23 cellular contexts compared by ENCODE assay signal in the genomic region with DNA sequence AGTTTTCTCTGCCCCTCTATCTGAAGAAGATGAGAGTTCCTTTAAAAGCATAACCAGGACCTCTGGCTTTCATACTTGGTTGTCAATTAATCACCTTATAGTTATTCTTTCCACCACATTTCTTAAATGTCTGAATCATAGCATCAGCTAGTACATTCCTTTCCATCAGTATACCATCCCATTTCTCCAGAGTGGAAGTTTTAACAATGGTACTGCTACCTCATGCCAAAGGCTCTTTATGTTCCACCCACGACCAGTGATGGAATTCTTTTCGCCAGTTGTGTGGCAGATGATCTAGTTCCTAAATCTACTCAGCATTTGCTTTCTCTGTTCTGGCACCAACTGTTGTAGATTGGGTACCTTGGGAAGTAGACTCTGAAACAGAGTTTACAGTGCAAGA.
DNase-seq lines count a peak whose midpoint lies in the region; ATAC-seq, FAIRE-seq and TF ChIP-seq lines count a peak whose summit lies in the region.
"Had no signal": no experiment of that assay in that cellular context is flagged by ENCODE, and none has a peak within 500 bp of the region (broad histone marks: within the 10 kb centered on the region; RNA-seq: fewer than 3 reads in every experiment).

No MANE protein-coding gene starts in this region.

- no peak overlapping the region for H3K27ac ChIP-seq in A549
- H3K27ac ChIP-seq: breast epithelium, HL-60, SK-N-MC, skin epidermis had no signal

- H3K4me3 Mint-ChIP-seq in activated T-cell treated with anti-CD3 and anti-CD28 coated beads, Interleukin-2, amount 50 U/mL, for 4 hours: no peak overlapping the region
- H3K4me3 Mint-ChIP-seq: activated CD4-positive, alpha-beta memory T cell treated with anti-CD3 and anti-CD28 coated beads, Interleukin-2, amount 10 ng/mL, durations not matched to agents 7 days and 5 days; neural crest cell had no signal

- 54% methylated on average over 2 of the region's 2 CpGs for WGBS in A549 (ENCODE audit: missing lambda C conversion rate)

- H3K36me3 Mint-ChIP-seq in activated T-cell treated with anti-CD3 and anti-CD28 coated beads, Interleukin-2, amount 50 U/mL, for 4 hours (ENCODE audit: insufficient read depth): no peaks in the 10 kb centered on the region

- TF ChIP-seq CTCF in A549 (IDR thresholded peaks at IDR 0.05): no peak

- DNase-seq in A549 (ENCODE audit: low read depth in 1 of 2, low spot score in 1 of 2) (no peak), HS-5 (ENCODE audit: low read depth) (peak; percentile 48), astrocyte of the hippocampus (ENCODE audit: low read depth, low spot score) (peak; percentile 65), iris pigment epithelial cell (ENCODE audit: low read depth) (peak; percentile 34), NCI-H187 (lab: John Stamatoyannopoulos, UW) (no peak), GM19238 (ENCODE audit: insufficient read length, low spot score) (no peak)
- DNase-seq in activated T-cell treated with anti-CD3 and anti-CD28 coated beads, Interleukin-2, amount 50 U/mL, for 4 hours: no peak
- DNase-seq: activated CD4-positive, alpha-beta memory T cell treated with anti-CD3 and anti-CD28 coated beads, Interleukin-2, amount 10 ng/mL, durations not matched to agents 7 days and 5 days; activated effector memory CD4-positive, alpha-beta T cell treated with anti-CD3 and anti-CD28 coated beads, Interleukin-2, amount 50 U/mL, for 16 hours; Caco-2; hypothalamus; left ventricle myocardium superior; MM.1S; NCI-H2081; stimulated activated naive CD8-positive, alpha-beta T cell treated with anti-CD3 and anti-CD28 coated beads, Interleukin-15, Interleukin-2, amounts not matched to agents 100 U/mL and 50 U/mL, for 24 hours had no signal

- no peak for TF ChIP-seq EP300 in A549 (IDR thresholded peaks at IDR 0.05)

- no peaks in the 10 kb centered on the region for H3K27me3 Mint-ChIP-seq in activated T-cell treated with anti-CD3 and anti-CD28 coated beads, Interleukin-2, amount 50 U/mL, for 4 hours (ENCODE audit: low read depth)
- H3K27me3 Mint-ChIP-seq: activated CD4-positive, alpha-beta memory T cell treated with anti-CD3 and anti-CD28 coated beads, Interleukin-2, amount 10 ng/mL, durations not matched to agents 7 days and 5 days had no signal

- ATAC-seq in A549: no peak
- ATAC-seq in activated T-cell treated with anti-CD3 and anti-CD28 coated beads, Interleukin-2, amount 50 U/mL, for 4 hours: no peak
- ATAC-seq in HG03354 (IDR thresholded peaks at IDR 0.05; ENCODE audit: poor library complexity, severe bottlenecking, unreplicated experiment): no peak
- ATAC-seq: left ventricle myocardium superior; stimulated activated naive CD8-positive, alpha-beta T cell treated with anti-CD3 and anti-CD28 coated beads, Interleukin-15, Interleukin-2, amounts not matched to agents 100 U/mL and 50 U/mL, for 24 hours had no signal

- TF ChIP-seq POLR2A in A549 (IDR thresholded peaks at IDR 0.05; ENCODE audit: low read length): no peak

- POLR2A ChIA-PET in A549 (lab: Yijun Ruan, JAX): no interaction called here

- no peaks in the 10 kb centered on the region for H3K4me1 Mint-ChIP-seq in activated T-cell treated with anti-CD3 and anti-CD28 coated beads, Interleukin-2, amount 50 U/mL, for 4 hours (ENCODE audit: low read depth)
- H3K4me1 Mint-ChIP-seq: activated CD4-positive, alpha-beta memory T cell treated with anti-CD3 and anti-CD28 coated beads, Interleukin-2, amount 10 ng/mL, durations not matched to agents 7 days and 5 days; neural crest cell had no signal

- H3K9me3 ChIP-seq in A549: no peaks in the 10 kb centered on the region
- H3K9me3 ChIP-seq: breast epithelium, Caco-2 had no signal

- peaks cover 6% of the 10 kb centered on the region; the same call in 2 of the 3 replicates for H3K4me1 ChIP-seq in A549
- H3K4me1 ChIP-seq: breast epithelium, Caco-2 had no signal

- CTCF ChIA-PET in A549 (lab: Yijun Ruan, JAX): no interaction called here

- no peaks in the 10 kb centered on the region for H3K9me3 Mint-ChIP-seq in activated T-cell treated with anti-CD3 and anti-CD28 coated beads, Interleukin-2, amount 50 U/mL, for 4 hours
- H3K9me3 Mint-ChIP-seq: activated CD4-positive, alpha-beta memory T cell treated with anti-CD3 and anti-CD28 coated beads, Interleukin-2, amount 10 ng/mL, durations not matched to agents 7 days and 5 days had no signal

- TF ChIP-seq RAD21 in A549 (conservative IDR thresholded peaks at IDR 0.05 in 1 of 2, IDR thresholded peaks at IDR 0.05 in 1 of 2): no peak

- H3K4me3 ChIP-seq in A549: no peak overlapping the region
- H3K4me3 ChIP-seq: breast epithelium, SK-N-MC, skin epidermis had no signal

- FAIRE-seq in A549 (lab: Jason Lieb, UNC): peak; percentile 18
- FAIRE-seq: A204.1, H54 had no signal

- no peak overlapping the region for H3K4me2 ChIP-seq in A549

TF ChIP-seq in A549, 52 proteins besides CTCF, POLR2A, EP300 and RAD21:
- TF ChIP-seq HDAC2 (IDR thresholded peaks at IDR 0.05) (no peak), GATA3 (IDR thresholded peaks at IDR 0.05; ENCODE audit: borderline replicate concordance) (no peak), JUNB (IDR thresholded peaks at IDR 0.05) (no peak), MAFK (IDR thresholded peaks at IDR 0.05; ENCODE audit: partially characterized antibody) (no peak), BHLHE40 (IDR thresholded peaks at IDR 0.05; ENCODE audit: low read depth, low read length) (no peak), FOXS1 (CRISPR knock-in tag; IDR thresholded peaks at IDR 0.05) (no peak), CHD4 (IDR thresholded peaks at IDR 0.05; ENCODE audit: borderline replicate concordance) (no peak)

Comparison
In these comparisons a context has a peak if more than half of its experiments do, and no peak if none do; other contexts are left out.
1. DNase-seq: peak in HS-5 (single experiment), astrocyte of the hippocampus (single experiment) and iris pigment epithelial cell (single experiment); none in A549 (0 of 2), NCI-H187 (0 of 2), activated T-cell treated with anti-CD3 and anti-CD28 coated beads, Interleukin-2, amount 50 U/mL, for 4 hours (single experiment) and GM19238 (single experiment).